In the genomic region with DNA sequence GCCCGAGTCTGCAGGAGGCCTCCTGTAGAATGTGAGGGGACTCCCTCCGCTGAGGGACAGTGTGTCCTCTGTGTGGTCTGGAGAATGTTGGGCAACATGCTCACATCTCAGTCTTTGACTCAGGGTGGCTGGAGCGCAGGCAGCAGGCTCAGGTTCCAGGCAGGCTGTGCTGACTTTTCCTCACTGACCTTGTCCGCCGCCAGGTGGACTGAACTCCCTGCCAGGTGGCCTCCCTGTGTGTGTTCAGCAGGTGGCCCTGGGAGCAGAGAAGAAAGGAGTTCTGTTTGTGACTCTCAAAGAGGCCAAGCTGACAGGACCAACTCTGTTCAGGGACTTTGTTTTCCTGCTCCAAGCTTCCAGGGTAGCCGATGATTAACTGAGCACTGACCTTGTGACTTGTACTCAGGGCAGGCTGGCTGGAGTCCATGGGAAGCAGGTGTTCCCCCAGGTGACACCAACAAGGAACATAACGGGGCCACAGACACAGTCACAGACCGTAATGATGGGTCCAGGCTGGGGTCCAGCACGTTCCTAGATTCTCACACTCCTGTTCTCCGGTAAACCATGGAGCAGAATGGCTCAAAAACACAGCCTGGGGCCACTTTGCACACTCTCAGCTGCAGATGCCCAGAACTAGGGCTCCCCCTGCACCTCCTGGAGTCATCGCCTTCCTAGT, we compare ENCODE assay signal across 1 cellular context.
A peak's percentile ranks its signal among the peaks of the same experiment; 100 is the strongest.
TF ChIP-seq lines count a peak whose summit lies in the region.

No MANE protein-coding gene starts in this region.

TF ChIP-seq in HepG2, 621 proteins besides CTCF, POLR2A, EP300 and RAD21 (continued from another document and continues in another):
- TF ChIP-seq, protein P1, sequence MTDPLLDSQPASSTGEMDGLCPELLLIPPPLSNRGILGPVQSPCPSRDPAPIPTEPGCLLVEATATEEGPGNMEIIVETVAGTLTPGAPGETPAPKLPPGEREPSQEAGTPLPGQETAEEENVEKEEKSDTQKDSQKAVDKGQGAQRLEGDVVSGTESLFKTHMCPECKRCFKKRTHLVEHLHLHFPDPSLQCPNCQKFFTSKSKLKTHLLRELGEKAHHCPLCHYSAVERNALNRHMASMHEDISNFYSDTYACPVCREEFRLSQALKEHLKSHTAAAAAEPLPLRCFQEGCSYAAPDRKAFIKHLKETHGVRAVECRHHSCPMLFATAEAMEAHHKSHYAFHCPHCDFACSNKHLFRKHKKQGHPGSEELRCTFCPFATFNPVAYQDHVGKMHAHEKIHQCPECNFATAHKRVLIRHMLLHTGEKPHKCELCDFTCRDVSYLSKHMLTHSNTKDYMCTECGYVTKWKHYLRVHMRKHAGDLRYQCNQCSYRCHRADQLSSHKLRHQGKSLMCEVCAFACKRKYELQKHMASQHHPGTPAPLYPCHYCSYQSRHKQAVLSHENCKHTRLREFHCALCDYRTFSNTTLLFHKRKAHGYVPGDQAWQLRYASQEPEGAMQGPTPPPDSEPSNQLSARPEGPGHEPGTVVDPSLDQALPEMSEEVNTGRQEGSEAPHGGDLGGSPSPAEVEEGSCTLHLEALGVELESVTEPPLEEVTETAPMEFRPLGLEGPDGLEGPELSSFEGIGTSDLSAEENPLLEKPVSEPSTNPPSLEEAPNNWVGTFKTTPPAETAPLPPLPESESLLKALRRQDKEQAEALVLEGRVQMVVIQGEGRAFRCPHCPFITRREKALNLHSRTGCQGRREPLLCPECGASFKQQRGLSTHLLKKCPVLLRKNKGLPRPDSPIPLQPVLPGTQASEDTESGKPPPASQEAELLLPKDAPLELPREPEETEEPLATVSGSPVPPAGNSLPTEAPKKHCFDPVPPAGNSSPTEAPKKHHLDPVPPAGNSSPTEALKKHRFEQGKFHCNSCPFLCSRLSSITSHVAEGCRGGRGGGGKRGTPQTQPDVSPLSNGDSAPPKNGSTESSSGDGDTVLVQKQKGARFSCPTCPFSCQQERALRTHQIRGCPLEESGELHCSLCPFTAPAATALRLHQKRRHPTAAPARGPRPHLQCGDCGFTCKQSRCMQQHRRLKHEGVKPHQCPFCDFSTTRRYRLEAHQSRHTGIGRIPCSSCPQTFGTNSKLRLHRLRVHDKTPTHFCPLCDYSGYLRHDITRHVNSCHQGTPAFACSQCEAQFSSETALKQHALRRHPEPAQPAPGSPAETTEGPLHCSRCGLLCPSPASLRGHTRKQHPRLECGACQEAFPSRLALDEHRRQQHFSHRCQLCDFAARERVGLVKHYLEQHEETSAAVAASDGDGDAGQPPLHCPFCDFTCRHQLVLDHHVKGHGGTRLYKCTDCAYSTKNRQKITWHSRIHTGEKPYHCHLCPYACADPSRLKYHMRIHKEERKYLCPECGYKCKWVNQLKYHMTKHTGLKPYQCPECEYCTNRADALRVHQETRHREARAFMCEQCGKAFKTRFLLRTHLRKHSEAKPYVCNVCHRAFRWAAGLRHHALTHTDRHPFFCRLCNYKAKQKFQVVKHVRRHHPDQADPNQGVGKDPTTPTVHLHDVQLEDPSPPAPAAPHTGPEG (CRISPR knock-in tag; IDR thresholded peaks at IDR 0.05) = no peak
- TF ChIP-seq ZNF563 (CRISPR knock-in tag; IDR thresholded peaks at IDR 0.05) (0 out of 2 replicates have a peak, but pooled peaks have one; percentile 17), ZSCAN30 (CRISPR knock-in tag; IDR thresholded peaks at IDR 0.05) (no peak), RXRB (CRISPR knock-in tag; IDR thresholded peaks at IDR 0.05; ENCODE audit: borderline replicate concordance) (0 out of 2 replicates have a peak, but pooled peaks have one; percentile 38), ZNF619 (CRISPR knock-in tag; IDR thresholded peaks at IDR 0.05) (0 out of 2 replicates have a peak, but pooled peaks have one; percentile 59), PTBP1 (IDR thresholded peaks at IDR 0.05; ENCODE audit: low read depth, low read length, poor library complexity, severe bottlenecking) (no peak), ZNF567 (CRISPR knock-in tag; IDR thresholded peaks at IDR 0.05; ENCODE audit: borderline replicate concordance) (peak; percentile 86), NR3C1 (CRISPR knock-in tag; IDR thresholded peaks at IDR 0.05) (no peak), ZNF260 (CRISPR knock-in tag; IDR thresholded peaks at IDR 0.05; ENCODE audit: borderline replicate concordance, low read depth) (no peak; the same call in 1 of the 2 replicates), HHEX (CRISPR knock-in tag; IDR thresholded peaks at IDR 0.05) (no peak), ZNF557 (CRISPR knock-in tag; IDR thresholded peaks at IDR 0.05) (no peak), ZBTB21 (CRISPR knock-in tag; IDR thresholded peaks at IDR 0.05) (no peak), NR2F2 (IDR thresholded peaks at IDR 0.05; ENCODE audit: borderline replicate concordance, low read depth) (peak; percentile 42; the same call in 1 of the 2 replicates), ZNF709 (CRISPR knock-in tag; IDR thresholded peaks at IDR 0.05) (no peak), ZBTB8A (CRISPR knock-in tag; IDR thresholded peaks at IDR 0.05; ENCODE audit: borderline replicate concordance, low read depth) (no peak), ZKSCAN8 (CRISPR knock-in tag; IDR thresholded peaks at IDR 0.05; ENCODE audit: borderline replicate concordance) (0 out of 2 replicates have a peak, but pooled peaks have one; percentile 15), CEBPG (CRISPR knock-in tag; IDR thresholded peaks at IDR 0.05) (peak; percentile 86), ZNF772 (CRISPR knock-in tag; IDR thresholded peaks at IDR 0.05) (no peak), TARDBP (CRISPR knock-in tag; IDR thresholded peaks at IDR 0.05) (no peak; the same call in 1 of the 2 replicates), GATAD2A (CRISPR knock-in tag; IDR thresholded peaks at IDR 0.05) (peak; percentile 26; the same call in 1 of the 2 replicates), ZNF282 (IDR thresholded peaks at IDR 0.05; ENCODE audit: partially characterized antibody) (no peak), RELA (CRISPR knock-in tag; IDR thresholded peaks at IDR 0.05) (no peak), THAP9 (CRISPR knock-in tag; IDR thresholded peaks at IDR 0.05; ENCODE audit: borderline replicate concordance) (peak; percentile 65), FUBP1 (CRISPR knock-in tag; IDR thresholded peaks at IDR 0.05; ENCODE audit: borderline replicate concordance) (no peak), HBP1 (CRISPR knock-in tag; IDR thresholded peaks at IDR 0.05; ENCODE audit: low read depth) (no peak), ZNF281 (CRISPR knock-in tag; IDR thresholded peaks at IDR 0.05; ENCODE audit: borderline replicate concordance) (no peak)
- TF ChIP-seq, protein P2, sequence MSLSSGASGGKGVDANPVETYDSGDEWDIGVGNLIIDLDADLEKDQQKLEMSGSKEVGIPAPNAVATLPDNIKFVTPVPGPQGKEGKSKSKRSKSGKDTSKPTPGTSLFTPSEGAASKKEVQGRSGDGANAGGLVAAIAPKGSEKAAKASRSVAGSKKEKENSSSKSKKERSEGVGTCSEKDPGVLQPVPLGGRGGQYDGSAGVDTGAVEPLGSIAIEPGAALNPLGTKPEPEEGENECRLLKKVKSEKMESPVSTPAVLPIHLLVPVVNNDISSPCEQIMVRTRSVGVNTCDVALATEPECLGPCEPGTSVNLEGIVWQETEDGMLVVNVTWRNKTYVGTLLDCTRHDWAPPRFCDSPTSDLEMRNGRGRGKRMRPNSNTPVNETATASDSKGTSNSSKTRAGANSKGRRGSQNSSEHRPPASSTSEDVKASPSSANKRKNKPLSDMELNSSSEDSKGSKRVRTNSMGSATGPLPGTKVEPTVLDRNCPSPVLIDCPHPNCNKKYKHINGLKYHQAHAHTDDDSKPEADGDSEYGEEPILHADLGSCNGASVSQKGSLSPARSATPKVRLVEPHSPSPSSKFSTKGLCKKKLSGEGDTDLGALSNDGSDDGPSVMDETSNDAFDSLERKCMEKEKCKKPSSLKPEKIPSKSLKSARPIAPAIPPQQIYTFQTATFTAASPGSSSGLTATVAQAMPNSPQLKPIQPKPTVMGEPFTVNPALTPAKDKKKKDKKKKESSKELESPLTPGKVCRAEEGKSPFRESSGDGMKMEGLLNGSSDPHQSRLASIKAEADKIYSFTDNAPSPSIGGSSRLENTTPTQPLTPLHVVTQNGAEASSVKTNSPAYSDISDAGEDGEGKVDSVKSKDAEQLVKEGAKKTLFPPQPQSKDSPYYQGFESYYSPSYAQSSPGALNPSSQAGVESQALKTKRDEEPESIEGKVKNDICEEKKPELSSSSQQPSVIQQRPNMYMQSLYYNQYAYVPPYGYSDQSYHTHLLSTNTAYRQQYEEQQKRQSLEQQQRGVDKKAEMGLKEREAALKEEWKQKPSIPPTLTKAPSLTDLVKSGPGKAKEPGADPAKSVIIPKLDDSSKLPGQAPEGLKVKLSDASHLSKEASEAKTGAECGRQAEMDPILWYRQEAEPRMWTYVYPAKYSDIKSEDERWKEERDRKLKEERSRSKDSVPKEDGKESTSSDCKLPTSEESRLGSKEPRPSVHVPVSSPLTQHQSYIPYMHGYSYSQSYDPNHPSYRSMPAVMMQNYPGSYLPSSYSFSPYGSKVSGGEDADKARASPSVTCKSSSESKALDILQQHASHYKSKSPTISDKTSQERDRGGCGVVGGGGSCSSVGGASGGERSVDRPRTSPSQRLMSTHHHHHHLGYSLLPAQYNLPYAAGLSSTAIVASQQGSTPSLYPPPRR (CRISPR knock-in tag; IDR thresholded peaks at IDR 0.05; ENCODE audit: borderline replicate concordance) = peak; percentile 60
